20 cellular contexts compared by ENCODE assay signal in the genomic region with DNA sequence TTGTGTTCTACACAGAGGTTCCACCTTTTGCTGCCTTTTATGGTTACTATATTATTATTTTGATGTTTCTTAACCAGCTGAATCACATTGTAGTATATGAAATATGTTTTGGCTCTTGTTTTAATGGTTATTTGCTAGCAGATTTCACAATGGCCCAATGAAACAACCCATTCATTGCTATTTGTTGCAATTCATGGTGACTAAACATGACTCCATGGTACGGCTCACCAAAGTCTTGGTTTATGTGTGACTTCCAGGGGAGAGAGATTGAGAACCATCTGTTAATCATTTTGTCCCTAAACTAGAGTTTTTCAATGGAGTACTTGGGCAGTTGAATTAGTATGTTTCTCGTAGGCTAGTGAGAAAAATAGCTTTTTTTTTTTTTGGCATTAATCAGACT.
"Had no signal": no experiment of that assay in that cellular context is flagged by ENCODE, and none has a peak within 500 bp of the region (broad histone marks: within the 10 kb centered on the region; RNA-seq: fewer than 3 reads in every experiment).

No MANE protein-coding gene starts in this region.

- DNase-seq: activated CD4-positive, alpha-beta memory T cell treated with anti-CD3 and anti-CD28 coated beads, Interleukin-2, amount 10 ng/mL, durations not matched to agents 7 days and 5 days; activated CD4-positive, alpha-beta T cell treated with anti-CD3 and anti-CD28 coated beads for 48 hours; activated CD4-positive, CD25-positive, alpha-beta regulatory T cell; activated CD8-positive, alpha-beta memory T cell treated with anti-CD3 and anti-CD28 coated beads, Interleukin-2, amount 10 ng/mL, durations not matched to agents 7 days and 5 days; activated naive CD4-positive, alpha-beta T cell; activated naive CD8-positive, alpha-beta T cell treated with anti-CD3 and anti-CD28 coated beads, Interleukin-2, amount 10 ng/mL, durations not matched to agents 7 days and 5 days; anterior cingulate cortex; colonic mucosa; endodermal cell; erythroblast; hippocampal formation; mucosa of descending colon; naive B cell; right cardiac atrium; small intestine; stimulated activated CD4-positive, alpha-beta T cell treated with anti-CD3 and anti-CD28 coated beads, Interleukin-4, amount 100 ng/mL, for 1 hour; stomach; T-cell; upper lobe of left lung had no signal

- H3K4me3 ChIP-seq: colonic mucosa, mucosa of descending colon, stomach, thoracic aorta, upper lobe of left lung had no signal

- ATAC-seq: activated CD8-positive, alpha-beta memory T cell treated with anti-CD3 and anti-CD28 coated beads, Interleukin-2, amount 10 ng/mL, durations not matched to agents 7 days and 5 days; mucosa of descending colon; T-cell had no signal
